13 cellular contexts compared by ENCODE assay signal in the genomic region with DNA sequence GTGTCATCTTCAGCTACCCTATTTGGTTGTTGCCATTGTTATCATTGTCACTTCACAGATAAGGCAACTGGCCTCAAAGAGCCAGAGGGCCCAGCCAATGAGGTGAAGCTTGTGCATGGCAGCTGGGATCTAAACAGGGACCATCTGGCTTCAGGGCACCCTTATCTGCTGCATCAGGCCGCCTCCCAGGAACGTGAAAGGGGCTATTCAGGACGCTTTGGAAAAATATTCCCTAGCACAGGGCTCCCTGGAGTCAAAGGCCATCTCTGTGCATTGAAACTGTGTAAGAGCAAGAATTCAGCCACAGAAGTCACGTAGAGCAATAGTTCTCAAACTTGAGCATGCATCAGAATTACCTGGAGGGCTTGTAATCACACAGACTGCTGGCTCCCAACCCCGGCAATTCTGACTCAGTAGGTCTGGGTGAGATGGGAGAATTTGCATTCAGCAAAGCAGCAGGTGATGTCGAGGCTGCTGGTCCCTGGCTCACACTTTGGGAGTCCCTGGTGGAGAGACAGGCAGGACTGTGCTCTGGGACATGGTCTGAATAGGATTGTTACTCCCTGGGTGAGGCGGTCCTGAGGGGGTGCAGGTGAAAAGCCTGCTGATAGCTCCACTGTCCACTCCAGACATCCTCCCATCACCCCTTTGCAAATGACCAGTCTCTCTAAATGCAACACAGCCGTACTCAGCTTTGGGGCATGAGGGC.
"Had no signal": no experiment of that assay in that cellular context is flagged by ENCODE, and none has a peak within 500 bp of the region (broad histone marks: within the 10 kb centered on the region; RNA-seq: fewer than 3 reads in every experiment).

No MANE protein-coding gene starts in this region.

- H3K4me3 ChIP-seq: sigmoid colon, stomach had no signal

- H3K9me3 ChIP-seq: neutrophil, sigmoid colon, stomach had no signal

- DNase-seq: activated CD4-positive, alpha-beta memory T cell treated with anti-CD3 and anti-CD28 coated beads for 36 hours; activated CD4-positive, alpha-beta T cell treated with anti-CD3 and anti-CD28 coated beads for 36 hours; activated naive CD4-positive, alpha-beta T cell; activated naive CD8-positive, alpha-beta T cell treated with anti-CD3 and anti-CD28 coated beads for 36 hours; activated T-cell treated with anti-CD3 and anti-CD28 coated beads, Interleukin-2, amount 50 U/mL, for 1 hour; amniotic stem cell; effector CD8-positive, alpha-beta T cell; naive thymus-derived CD4-positive, alpha-beta T cell; sigmoid colon; stimulated activated CD4-positive, alpha-beta T cell treated with anti-CD3 and anti-CD28 coated beads, Interleukin-4, amount 100 ng/mL, for 24 hours; stomach had no signal

- H2AFZ ChIP-seq: parathyroid adenoma had no signal

- H3K9ac ChIP-seq: parathyroid adenoma had no signal

- H3K4me1 ChIP-seq: parathyroid adenoma, sigmoid colon, stomach had no signal

- H3K36me3 ChIP-seq: neutrophil, sigmoid colon, stomach had no signal

- H3K27ac ChIP-seq: neutrophil, parathyroid adenoma, sigmoid colon, stomach had no signal

- H3K79me2 ChIP-seq: parathyroid adenoma had no signal

- H3K27me3 ChIP-seq: sigmoid colon, stomach had no signal
